ENCODE assay signal across 1 cellular context in the genomic region with DNA sequence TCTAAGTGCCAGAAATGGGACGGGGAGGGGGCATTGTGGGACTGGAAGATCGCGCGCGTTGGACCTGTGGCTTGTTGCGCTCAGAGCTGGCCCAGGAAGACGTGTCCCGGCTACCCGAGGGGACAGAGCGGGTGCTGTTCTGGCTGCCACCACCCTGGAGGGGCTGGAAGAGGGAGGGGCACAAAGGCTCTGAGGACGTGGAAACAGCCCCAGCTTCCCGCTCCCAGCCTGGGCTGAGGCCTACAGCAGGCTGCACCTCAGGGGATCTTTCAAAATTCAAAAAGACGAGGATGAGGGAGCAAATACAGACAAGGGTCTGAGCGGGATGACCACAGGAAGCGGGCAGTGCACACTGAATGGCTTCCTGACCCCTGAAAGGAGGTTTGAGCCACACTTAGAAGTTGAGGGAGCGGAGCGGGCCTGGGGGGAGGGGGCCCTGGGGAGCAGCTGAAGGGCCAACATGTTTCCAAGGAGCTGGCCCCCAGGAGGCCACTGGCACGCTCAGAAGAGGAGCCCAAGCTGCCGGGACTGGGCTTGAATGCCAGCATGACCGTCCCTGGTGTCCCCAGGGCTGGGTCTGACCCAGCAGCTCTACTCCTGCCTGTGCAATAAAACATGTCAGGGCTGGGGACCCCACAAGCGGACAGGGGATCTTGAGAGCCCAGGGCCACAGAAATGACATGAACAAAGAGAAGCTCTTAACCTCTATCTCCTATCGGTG.
TF ChIP-seq lines count a peak whose summit lies in the region.

No MANE protein-coding gene starts in this region.

TF ChIP-seq in GM12891, 5 proteins besides CTCF, POLR2A, EP300 and RAD21:
- TF ChIP-seq SPI1 (IDR thresholded peaks at IDR 0.05; ENCODE audit: low read depth, low read length) (no peak), TAF1 (IDR thresholded peaks at IDR 0.05; ENCODE audit: low read depth, low read length) (no peak), POLR2AphosphoS5 (IDR thresholded peaks at IDR 0.05; ENCODE audit: low read depth, low read length) (no peak), PAX5 (IDR thresholded peaks at IDR 0.05; ENCODE audit: insufficient read depth, low read length, severe bottlenecking) (no peak), POU2F2 (IDR thresholded peaks at IDR 0.05; ENCODE audit: low read depth, low read length) (no peak)
